8 cellular contexts compared by ENCODE assay signal in genomic region chr5:86617309-86617755, GRCh38. TPM values are rescaled to one million over a fixed set of nuclear protein-coding genes. Genes with fewer than 3 reads are reported as not detected.
DNase-seq lines count a peak whose midpoint lies in the region; FAIRE-seq and TF ChIP-seq lines count a peak whose summit lies in the region.

No MANE protein-coding gene starts in this region.

- H3K9ac ChIP-seq in kidney (ENCODE audit: low read length in 2 of 2), result no peak overlapping the region
- H3K9ac ChIP-seq in stomach smooth muscle (ENCODE audit: low read length in 2 of 2), result peak overlapping the region in 1 of 2 donors; percentile 100

- intact Hi-C loops in activated CD4-positive, alpha-beta T cell treated with anti-CD3 and anti-CD28 coated beads, Interleukin-2, amount 10 ng/mL, durations not matched to agents 24 days and 14 days (cut with micrococcal nuclease), result loop anchor here (1.0 kb wide), 1 partner anchor 795 kb away; the partner anchor contains the start of gene CCNH
- intact Hi-C loops in kidney (cut with DNase I), result no loop called here

- H3K4me3 Mint-ChIP-seq in activated CD4-positive, alpha-beta T cell treated with anti-CD3 and anti-CD28 coated beads, Interleukin-2, amount 10 ng/mL, durations not matched to agents 24 days and 14 days, result peak overlapping the region; percentile 100

- H3K27me3 Mint-ChIP-seq in activated CD4-positive, alpha-beta T cell treated with anti-CD3 and anti-CD28 coated beads, Interleukin-2, amount 10 ng/mL, durations not matched to agents 24 days and 14 days, result peaks cover 7% of the 10 kb centered on the region

- peaks cover 36% of the 10 kb centered on the region for H3K36me3 ChIP-seq in WERI-Rb-1
- H3K36me3 ChIP-seq in kidney (ENCODE audit: control insufficient read depth in 1 of 2, insufficient read depth in 2 of 2, low read length in 2 of 2), result peaks cover 5 to 29% of the 10 kb centered on the region in 2 donors
- H3K36me3 ChIP-seq in stomach smooth muscle (ENCODE audit: control insufficient read depth in 2 of 2, insufficient read depth in 2 of 2, low read length in 2 of 2), result peaks cover 9 to 20% of the 10 kb centered on the region in 2 donors

- H3K36me3 Mint-ChIP-seq in activated CD4-positive, alpha-beta T cell treated with anti-CD3 and anti-CD28 coated beads, Interleukin-2, amount 10 ng/mL, durations not matched to agents 24 days and 14 days (ENCODE audit: low read depth), result peaks cover 49% of the 10 kb centered on the region

- H3K9me3 ChIP-seq in WERI-Rb-1 (ENCODE audit: severe bottlenecking) (peaks cover 5% of the 10 kb centered on the region), kidney (ENCODE audit: control insufficient read depth in 1 of 2, low read length in 2 of 2) (no peaks in the 10 kb centered on the region), stomach smooth muscle (ENCODE audit: control insufficient read depth in 2 of 2, low read length in 2 of 2) (no peaks in the 10 kb centered on the region)

- H3K4me3 ChIP-seq in WERI-Rb-1 (ENCODE audit: low read depth, low read length) (no peak overlapping the region), kidney (ENCODE audit: low read length in 2 of 2) (peak overlapping the region; percentile 4 to 100), stomach smooth muscle (ENCODE audit: low read length in 2 of 2) (peak overlapping the region; percentile 96 to 100)

- TF ChIP-seq CTCF in WERI-Rb-1 (IDR thresholded peaks at IDR 0.05; ENCODE audit: low read depth, low read length) (no peak), kidney (IDR thresholded peaks at IDR 0.05; ENCODE audit: borderline replicate concordance, extremely low read depth, insufficient read depth) (no peak)

- peak overlapping the region; percentile 84 for H3K27ac ChIP-seq in WERI-Rb-1
- H3K27ac ChIP-seq in kidney (ENCODE audit: low read depth in 2 of 2, low read length in 2 of 2), result no peak overlapping the region
- H3K27ac ChIP-seq in stomach smooth muscle (ENCODE audit: low read length), result no peak overlapping the region

- FAIRE-seq in kidney (lab: Jason Lieb, UNC), result no peak

- no peaks in the 10 kb centered on the region for H3K27me3 ChIP-seq in WERI-Rb-1 (ENCODE audit: insufficient read depth, low read depth, severe bottlenecking)
- H3K27me3 ChIP-seq in stomach smooth muscle (ENCODE audit: control insufficient read depth in 1 of 2, insufficient read depth in 2 of 2, low read length in 2 of 2), result peaks cover 0 to 2% of the 10 kb centered on the region in 2 donors

- H3K4me1 Mint-ChIP-seq in activated CD4-positive, alpha-beta T cell treated with anti-CD3 and anti-CD28 coated beads, Interleukin-2, amount 10 ng/mL, durations not matched to agents 24 days and 14 days, result peaks cover 16% of the 10 kb centered on the region

- peak; percentile 56 for DNase-seq in activated CD4-positive, alpha-beta T cell treated with anti-CD3 and anti-CD28 coated beads, Interleukin-2, amount 10 ng/mL, durations not matched to agents 24 days and 14 days
- no peak for DNase-seq in activated CD4-positive, alpha-beta T cell treated with anti-CD3 and anti-CD28 coated beads, Interleukin-2, amount 50 U/mL, for 4 hours
- DNase-seq in WERI-Rb-1, result no peak
- DNase-seq in kidney, result no peak
- DNase-seq in foreskin melanocyte, result no peak
- no peak for DNase-seq in SIG-M5 treated with dmso at 0.1 percent for 504 hours (lab: John Stamatoyannopoulos, UW; ENCODE audit: unreplicated experiment)
- DNase-seq in NCI-H446 treated with DMSO at 0.1 percent for 48 hours (lab: John Stamatoyannopoulos, UW), result no peak

- H3K27ac Mint-ChIP-seq in activated CD4-positive, alpha-beta T cell treated with anti-CD3 and anti-CD28 coated beads, Interleukin-2, amount 10 ng/mL, durations not matched to agents 24 days and 14 days, result no peak overlapping the region

- H3K9me3 Mint-ChIP-seq in activated CD4-positive, alpha-beta T cell treated with anti-CD3 and anti-CD28 coated beads, Interleukin-2, amount 10 ng/mL, durations not matched to agents 24 days and 14 days, result peaks cover 9% of the 10 kb centered on the region

- H3K4me1 ChIP-seq in kidney (ENCODE audit: control insufficient read depth in 1 of 2, insufficient read depth in 1 of 2, low read depth in 1 of 2, low read length in 2 of 2), result no peaks in the 10 kb centered on the region
- H3K4me1 ChIP-seq in stomach smooth muscle (ENCODE audit: control insufficient read depth, insufficient read depth, low read length), result no peaks in the 10 kb centered on the region

RNA-seq across cellular contexts. Expression of gene COX7C, which starts 0.4 kb away (rescaled TPM):
- total RNA-seq in activated CD4-positive, alpha-beta T cell treated with anti-CD3 and anti-CD28 coated beads, Interleukin-2, amount 10 ng/mL, durations not matched to agents 24 days and 14 days, result 471 and 481 TPM in 2 replicates
- 461 TPM for total RNA-seq in kidney
- polyA plus RNA-seq in kidney (ENCODE audit: insufficient read depth, low read depth, low replicate concordance), result 2,170 TPM
